In genomic region chr2:176212276-176212675, GRCh38 we compare ENCODE assay signal across 17 cellular contexts. TPM values are rescaled to one million over a fixed set of nuclear protein-coding genes. Genes with fewer than 3 reads are reported as not detected.
DNase-seq lines count a peak whose midpoint lies in the region; ATAC-seq and TF ChIP-seq lines count a peak whose summit lies in the region.
"Had no signal": no experiment of that assay in that cellular context is flagged by ENCODE, and none has a peak within 500 bp of the region (broad histone marks: within the 10 kb centered on the region; RNA-seq: fewer than 3 reads in every experiment).

No MANE protein-coding gene starts in this region.

- no peaks in the 10 kb centered on the region for H3K9me2 ChIP-seq in HCT116 (ENCODE audit: insufficient read depth)

- no peak overlapping the region for H3K4me2 ChIP-seq in HCT116 (ENCODE audit: low read length)

- H2AFZ ChIP-seq in HCT116 (ENCODE audit: low read depth, low read length, poor library complexity, severe bottlenecking), result peak overlapping the region; percentile 35

- BruUV-seq in HCT116 (replicated peaks; lab: Mats Ljungman, UMichigan), result no TSS peak

- TF ChIP-seq CTCF in HCT116 (IDR thresholded peaks at IDR 0.05 in 2 of 3, conservative IDR thresholded peaks at IDR 0.05 in 1 of 3; ENCODE audit: borderline replicate concordance in 1 of 3, insufficient read depth in 1 of 3, low read depth in 2 of 3, low read length in 2 of 3), result no peak

- CTCF ChIA-PET in HCT116 (lab: Charles Lee), result no interaction called here

- H3K27ac ChIP-seq in HCT116 (ENCODE audit: low read depth, low read length), result no peak overlapping the region

- no peak for TF ChIP-seq POLR2A in HCT116 (IDR thresholded peaks at IDR 0.05; ENCODE audit: borderline replicate concordance, extremely low read depth, insufficient read depth, insufficient read length)

- no peaks in the 10 kb centered on the region for H3K27me3 ChIP-seq in HCT116 (ENCODE audit: insufficient read depth, low read length)

- H3K9me3 ChIP-seq in HCT116 (ENCODE audit: control insufficient read depth in 1 of 2, insufficient read depth in 1 of 2, low read depth in 1 of 2, low read length in 2 of 2), result no peaks in the 10 kb centered on the region

- no peak for TF ChIP-seq RAD21 in HCT116 (IDR thresholded peaks at IDR 0.05; ENCODE audit: low read depth)

- no peak for ATAC-seq in HCT116
- ATAC-seq: GM12878 had no signal

- no peaks in the 10 kb centered on the region for H4K20me1 ChIP-seq in HCT116 (ENCODE audit: insufficient read depth)

- no peak overlapping the region for H3K4me3 ChIP-seq in HCT116 (replicated peaks in 1 of 2; ENCODE audit: low read depth in 1 of 2, low read length in 2 of 2)
- H3K4me3 ChIP-seq: GM12878 had no signal

- H3K4me1 ChIP-seq in HCT116 (ENCODE audit: control insufficient read depth in 1 of 2, insufficient read depth in 2 of 2, low read length in 2 of 2), result no peaks in the 10 kb centered on the region

- H3K36me3 ChIP-seq in HCT116 (ENCODE audit: control insufficient read depth in 1 of 2, insufficient read depth in 2 of 2, low read length in 2 of 2), result no peaks in the 10 kb centered on the region

- no peak for DNase-seq in HCT116 (ENCODE audit: low read depth, low spot score)
- DNase-seq in dermis blood vessel endothelial cell, result peak; percentile 75
- DNase-seq in foreskin melanocyte, result peak; percentile 26
- DNase-seq in MV-4-11 (lab: John Stamatoyannopoulos, UW), result no peak
- DNase-seq in central memory CD4-positive, alpha-beta T cell, result no peak
- DNase-seq in NCI-H2107 (lab: John Stamatoyannopoulos, UW), result no peak
- DNase-seq: C1 segment of cervical spinal cord; Calu3; CD4-positive, alpha-beta memory T cell; COR-L47; DND-41; GOT3; H9 had no signal

- POLR2A ChIA-PET in HCT116 (lab: Charles Lee), result no interaction called here

- intact Hi-C loops in HCT116 (cut with micrococcal nuclease), result no loop called here

- no peak overlapping the region for H3K9ac ChIP-seq in HCT116 (ENCODE audit: low read length)

- no peaks in the 10 kb centered on the region for H3K79me2 ChIP-seq in HCT116 (ENCODE audit: insufficient read depth, low read length)

- RAD21 ChIA-PET in HCT116 (lab: Charles Lee; ENCODE audit: low non-redundant PET in 1 of 2, low total read pairs in 2 of 2, uncharacterized antibody in 2 of 2, unreplicated experiment in 2 of 2), result no interaction called here

TF ChIP-seq in HCT116, 20 proteins besides CTCF, POLR2A, EP300 and RAD21:
- TF ChIP-seq CBX3 (IDR thresholded peaks at IDR 0.05; ENCODE audit: low read depth), result no peak
- TF ChIP-seq EGR1 (IDR thresholded peaks at IDR 0.05; ENCODE audit: low read depth), result no peak
- TF ChIP-seq EZH2 (IDR thresholded peaks at IDR 0.05), result no peak
- TF ChIP-seq, protein P1, sequence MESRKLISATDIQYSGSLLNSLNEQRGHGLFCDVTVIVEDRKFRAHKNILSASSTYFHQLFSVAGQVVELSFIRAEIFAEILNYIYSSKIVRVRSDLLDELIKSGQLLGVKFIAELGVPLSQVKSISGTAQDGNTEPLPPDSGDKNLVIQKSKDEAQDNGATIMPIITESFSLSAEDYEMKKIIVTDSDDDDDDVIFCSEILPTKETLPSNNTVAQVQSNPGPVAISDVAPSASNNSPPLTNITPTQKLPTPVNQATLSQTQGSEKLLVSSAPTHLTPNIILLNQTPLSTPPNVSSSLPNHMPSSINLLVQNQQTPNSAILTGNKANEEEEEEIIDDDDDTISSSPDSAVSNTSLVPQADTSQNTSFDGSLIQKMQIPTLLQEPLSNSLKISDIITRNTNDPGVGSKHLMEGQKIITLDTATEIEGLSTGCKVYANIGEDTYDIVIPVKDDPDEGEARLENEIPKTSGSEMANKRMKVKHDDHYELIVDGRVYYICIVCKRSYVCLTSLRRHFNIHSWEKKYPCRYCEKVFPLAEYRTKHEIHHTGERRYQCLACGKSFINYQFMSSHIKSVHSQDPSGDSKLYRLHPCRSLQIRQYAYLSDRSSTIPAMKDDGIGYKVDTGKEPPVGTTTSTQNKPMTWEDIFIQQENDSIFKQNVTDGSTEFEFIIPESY (IDR thresholded peaks at IDR 0.05; ENCODE audit: extremely low read depth, insufficient replicate concordance, low read length), result no peak
- no peak for TF ChIP-seq CEBPB (IDR thresholded peaks at IDR 0.05; ENCODE audit: low read depth)
- no peak for TF ChIP-seq REST (IDR thresholded peaks at IDR 0.05; ENCODE audit: low read depth)
- no peak for TF ChIP-seq ATF3 (IDR thresholded peaks at IDR 0.05)
- TF ChIP-seq, protein P2, sequence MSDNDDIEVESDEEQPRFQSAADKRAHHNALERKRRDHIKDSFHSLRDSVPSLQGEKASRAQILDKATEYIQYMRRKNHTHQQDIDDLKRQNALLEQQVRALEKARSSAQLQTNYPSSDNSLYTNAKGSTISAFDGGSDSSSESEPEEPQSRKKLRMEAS (IDR thresholded peaks at IDR 0.05), result no peak
- TF ChIP-seq POLR2AphosphoS5 (IDR thresholded peaks at IDR 0.05; ENCODE audit: low read depth, low read length), result no peak
- no peak for TF ChIP-seq ZNF274 (IDR thresholded peaks at IDR 0.05; ENCODE audit: low read depth, low read length)
- no peak for TF ChIP-seq SIN3A (IDR thresholded peaks at IDR 0.05; ENCODE audit: low read depth)
- no peak for TF ChIP-seq JUND (IDR thresholded peaks at IDR 0.05)
- no peak for TF ChIP-seq TCF7L2 (IDR thresholded peaks at IDR 0.05; ENCODE audit: borderline replicate concordance, extremely low read depth, insufficient read depth, insufficient read length)
- TF ChIP-seq ELF1 (IDR thresholded peaks at IDR 0.05; ENCODE audit: borderline replicate concordance, low read depth), result no peak
- TF ChIP-seq ZFX (IDR thresholded peaks at IDR 0.05), result no peak
- TF ChIP-seq YY1 (IDR thresholded peaks at IDR 0.05; ENCODE audit: extremely low read depth, insufficient replicate concordance, low read depth, low read length), result no peak
- no peak for TF ChIP-seq SP1 (IDR thresholded peaks at IDR 0.05; ENCODE audit: low read depth)
- TF ChIP-seq SRF (IDR thresholded peaks at IDR 0.05; ENCODE audit: low read depth), result no peak
- TF ChIP-seq EZH2phosphoT487 (IDR thresholded peaks at IDR 0.05; ENCODE audit: borderline replicate concordance), result no peak

RNA-seq across cellular contexts. Expression of gene HOXD1, which starts 23.8 kb away (rescaled TPM):
- not detected for total RNA-seq in HCT116 (2021; ENCODE audit: unreplicated experiment)
- not detected in 2 replicates for polyA plus RNA-seq in HCT116 (2012)
- total RNA-seq in dermis blood vessel endothelial cell, result 11.2 and 15.4 TPM in 2 replicates
- total RNA-seq: A172; A673; Calu3; CD4-positive, alpha-beta memory T cell; GM12878; H9 had no signal
- polyA plus RNA-seq: BJ; CD4-positive, alpha-beta memory T cell; GM12878 had no signal

RNA-seq across cellular contexts. Expression of gene HOXD3, which starts 55.2 kb away (rescaled TPM):
- 1.4 TPM for total RNA-seq in HCT116 (2021; ENCODE audit: unreplicated experiment)
- polyA plus RNA-seq in HCT116 (2012), result 0.17 and 0.29 TPM in 2 replicates
- 19.2 and 54.6 TPM in 2 replicates for total RNA-seq in dermis blood vessel endothelial cell
- total RNA-seq: Calu3; CD4-positive, alpha-beta memory T cell; GM12878; H9 had no signal
- polyA plus RNA-seq: BJ; CD4-positive, alpha-beta memory T cell; GM12878 had no signal

RNA-seq across cellular contexts. Expression of gene MTX2, which starts 57.0 kb away (rescaled TPM):
- 38.9 TPM for total RNA-seq in HCT116 (2021; ENCODE audit: unreplicated experiment)
- 30.0 and 42.3 TPM in 2 replicates for polyA plus RNA-seq in HCT116 (2012)
- total RNA-seq in dermis blood vessel endothelial cell, result 24.4 and 26.7 TPM in 2 replicates

Comparison
In these comparisons a context has a peak if more than half of its experiments do, and no peak if none do; other contexts are left out.
1. DNase-seq: peak in dermis blood vessel endothelial cell (single experiment) and foreskin melanocyte (single experiment); none in HCT116 (single experiment), MV-4-11 (single experiment), central memory CD4-positive, alpha-beta T cell (single experiment) and NCI-H2107 (single experiment).
2. RNA of gene HOXD1, which starts 23.8 kb away (total RNA-seq): 11.2 to 15.4 TPM in dermis blood vessel endothelial cell; not detected in HCT116 (single experiment); every median in the first group is over 10 times any median in the second.